In genomic region chr19:16828990-16829821, GRCh38 we compare ENCODE assay signal across 8 cellular contexts. TPM values are rescaled to one million over a fixed set of nuclear protein-coding genes. Genes with fewer than 3 reads are reported as not detected.
A peak's percentile ranks its signal among the peaks of the same experiment; 100 is the strongest.
DNase-seq lines count a peak whose midpoint lies in the region; ATAC-seq and TF ChIP-seq lines count a peak whose summit lies in the region.

Gene SIN3B, plus strand, starts transcription at chr19:16829398. Its CDS starts 23 bp downstream, at chr19:16829421.

- no peak for TF ChIP-seq CTCF in fibroblast of pulmonary artery (IDR thresholded peaks at IDR 0.05; ENCODE audit: low read length, missing control alignments)
- TF ChIP-seq CTCF in natural killer cell (IDR thresholded peaks at IDR 0.05), result no peak

- peaks cover 16 to 18% of the 10 kb centered on the region in 2 donors for H3K4me1 Mint-ChIP-seq in natural killer cell
- H3K4me1 Mint-ChIP-seq in stimulated activated naive B cell treated with anti-CD40 and anti-IgM and Interleukin-4, amounts not matched to agents 10 μg/mL and 1 μg/mL and 100 μg/mL, for 72 hours, result peaks cover 27 to 34% of the 10 kb centered on the region in 2 donors

- peaks cover 26 to 30% of the 10 kb centered on the region in 2 donors for H3K27me3 Mint-ChIP-seq in natural killer cell (ENCODE audit: low read depth in 2 of 2)
- peaks cover 22 to 31% of the 10 kb centered on the region in 2 donors for H3K27me3 Mint-ChIP-seq in stimulated activated naive B cell treated with anti-CD40 and anti-IgM and Interleukin-4, amounts not matched to agents 10 μg/mL and 1 μg/mL and 100 μg/mL, for 72 hours

- H3K9me3 Mint-ChIP-seq in natural killer cell, result no peaks in the 10 kb centered on the region
- no peaks in the 10 kb centered on the region for H3K9me3 Mint-ChIP-seq in stimulated activated naive B cell treated with anti-CD40 and anti-IgM and Interleukin-4, amounts not matched to agents 10 μg/mL and 1 μg/mL and 100 μg/mL, for 72 hours

- peak within 1 kb of the TSS; percentile 89 for H3K4me3 ChIP-seq in fibroblast of pulmonary artery (replicated peaks; ENCODE audit: low read depth, low read length)

- peaks cover 5% of the 10 kb centered on the region for H3K36me3 Mint-ChIP-seq in natural killer cell
- H3K36me3 Mint-ChIP-seq in stimulated activated naive B cell treated with anti-CD40 and anti-IgM and Interleukin-4, amounts not matched to agents 10 μg/mL and 1 μg/mL and 100 μg/mL, for 72 hours, result peaks cover 17 to 28% of the 10 kb centered on the region in 2 donors

- H3K27ac Mint-ChIP-seq in natural killer cell, result peak within 1 kb of the TSS; percentile 66 to 76
- peak within 1 kb of the TSS; percentile 96 for H3K27ac Mint-ChIP-seq in stimulated activated naive B cell treated with anti-CD40 and anti-IgM and Interleukin-4, amounts not matched to agents 10 μg/mL and 1 μg/mL and 100 μg/mL, for 72 hours

- peak; percentile 47 for ATAC-seq in GM19043 (IDR thresholded peaks at IDR 0.05; ENCODE audit: low read depth, unreplicated experiment)
- peak; percentile 96 to 100 (median 99) for ATAC-seq in natural killer cell
- ATAC-seq in stimulated activated naive B cell treated with anti-CD40 and anti-IgM and Interleukin-4, amounts not matched to agents 10 μg/mL and 1 μg/mL and 100 μg/mL, for 72 hours (replicated peaks), result peak; percentile 79 to 84

- peak within 1 kb of the TSS; percentile 82 for H3K4me3 Mint-ChIP-seq in natural killer cell
- H3K4me3 Mint-ChIP-seq in stimulated activated naive B cell treated with anti-CD40 and anti-IgM and Interleukin-4, amounts not matched to agents 10 μg/mL and 1 μg/mL and 100 μg/mL, for 72 hours, result peak within 1 kb of the TSS; percentile 90 to 91

- intact Hi-C loops in natural killer cell (cut with micrococcal nuclease), result no loop called here

- DNase-seq in AG08395 (ENCODE audit: low spot score) (peak; percentile 97), LHCN-M2 (ENCODE audit: low read depth) (peak; percentile 85), SHP77 treated with DMSO at 0.1 percent for 48 hours (lab: John Stamatoyannopoulos, UW) (peak; percentile 83), fibroblast of pulmonary artery (ENCODE audit: low read depth) (peak; percentile 89), natural killer cell (peak; percentile 93)
- peak; percentile 96 for DNase-seq in activated effector memory CD4-positive, alpha-beta T cell treated with anti-CD3 and anti-CD28 coated beads, Interleukin-2, amount 50 U/mL, for 16 hours
- DNase-seq in stimulated activated naive B cell treated with anti-CD40 and anti-IgM and Interleukin-4, amounts not matched to agents 10 μg/mL and 1 μg/mL and 100 μg/mL, for 72 hours, result peak; percentile 85

RNA-seq across cellular contexts. Expression of gene SIN3B, which starts in this region (rescaled TPM):
- total RNA-seq in LHCN-M2 (2014; rRNA removed) (21.0 and 25.5 TPM in 2 replicates), natural killer cell (10 to 100 TPM; 58.4 to 70.1 (median 60.2) TPM)
- polyA plus RNA-seq in LHCN-M2 (2012), result 22.8 TPM

Comparison
In these comparisons a context has a peak if more than half of its experiments do, and no peak if none do; other contexts are left out.
1. Peak in every context shown above with its lines: DNase-seq, ATAC-seq and H3K4me3 ChIP-seq.
2. ATAC-seq: peak in every context shown above with its lines; median percentile 99 in natural killer cell; 82 in stimulated activated naive B cell treated with anti-CD40 and anti-IgM and Interleukin-4, amounts not matched to agents 10 μg/mL and 1 μg/mL and 100 μg/mL, for 72 hours; 47 in GM19043.